Comparison of ENCODE assay signal across 1 cellular context in the genomic region with DNA sequence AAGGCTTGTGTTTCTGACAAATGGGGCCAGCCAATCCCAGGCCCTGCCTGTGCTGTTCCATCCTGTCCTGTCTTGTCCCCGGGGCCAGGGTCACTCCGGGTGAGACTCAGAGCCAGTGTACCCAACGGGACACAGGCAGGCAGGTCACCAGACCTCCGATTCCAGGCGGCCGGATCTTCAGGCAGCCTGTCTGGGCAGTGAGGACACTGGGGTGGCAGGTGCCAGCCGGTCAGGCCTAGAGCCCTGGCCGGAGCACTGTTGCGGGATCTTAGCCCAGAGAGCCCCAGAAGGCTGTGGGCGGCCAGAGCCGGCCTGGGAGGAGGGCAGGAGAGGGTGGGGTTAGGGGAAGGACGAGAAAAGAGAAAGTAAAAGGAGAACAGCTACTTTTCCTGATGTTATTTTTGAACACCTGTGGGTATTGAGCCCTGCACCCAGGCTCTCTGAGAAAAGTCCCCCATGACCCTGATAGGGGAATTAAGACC.
TF ChIP-seq lines count a peak whose summit lies in the region.

No MANE protein-coding gene starts in this region.

TF ChIP-seq in H1, 55 proteins besides CTCF, POLR2A, EP300 and RAD21:
- TF ChIP-seq SIX5 (IDR thresholded peaks at IDR 0.05; ENCODE audit: low read depth, low read length) (no peak), SUZ12 (IDR thresholded peaks at IDR 0.05; ENCODE audit: low read length) (no peak), TBP (IDR thresholded peaks at IDR 0.05; ENCODE audit: low read depth, low read length) (no peak), HDAC6 (IDR thresholded peaks at IDR 0.05; ENCODE audit: low read depth, low read length) (no peak), CBX5 (IDR thresholded peaks at IDR 0.05; ENCODE audit: low read depth, low read length) (no peak), PHF8 (conservative IDR thresholded peaks at IDR 0.05; ENCODE audit: low read depth, low read length) (no peak), CEBPB (IDR thresholded peaks at IDR 0.05; ENCODE audit: low read depth, low read length) (no peak), SP2 (IDR thresholded peaks at IDR 0.05; ENCODE audit: low read length) (no peak), RFX5 (IDR thresholded peaks at IDR 0.05; ENCODE audit: borderline replicate concordance, low read depth, low read length) (no peak), NRF1 (IDR thresholded peaks at IDR 0.05; ENCODE audit: low read depth, low read length) (no peak), ZNF274 (IDR thresholded peaks at IDR 0.05; ENCODE audit: borderline replicate concordance, extremely low read depth, low read length) (no peak), CTBP2 (IDR thresholded peaks at IDR 0.05; ENCODE audit: borderline replicate concordance, insufficient read depth, insufficient read length, low read length) (no peak), BRCA1 (IDR thresholded peaks at IDR 0.05; ENCODE audit: low read depth, low read length) (no peak), BACH1 (IDR thresholded peaks at IDR 0.05; ENCODE audit: low read length) (no peak), TCF12 (IDR thresholded peaks at IDR 0.05; ENCODE audit: low read depth, low read length) (no peak), TAF7 (optimal IDR thresholded peaks at IDR 0.05; ENCODE audit: borderline replicate concordance, low read depth, low read length) (no peak), EZH2 (IDR thresholded peaks at IDR 0.05; ENCODE audit: low read depth, low read length, severe bottlenecking) (no peak), RXRA (IDR thresholded peaks at IDR 0.05; ENCODE audit: insufficient read depth, low read depth, low read length) (no peak)
- TF ChIP-seq, protein P1, sequence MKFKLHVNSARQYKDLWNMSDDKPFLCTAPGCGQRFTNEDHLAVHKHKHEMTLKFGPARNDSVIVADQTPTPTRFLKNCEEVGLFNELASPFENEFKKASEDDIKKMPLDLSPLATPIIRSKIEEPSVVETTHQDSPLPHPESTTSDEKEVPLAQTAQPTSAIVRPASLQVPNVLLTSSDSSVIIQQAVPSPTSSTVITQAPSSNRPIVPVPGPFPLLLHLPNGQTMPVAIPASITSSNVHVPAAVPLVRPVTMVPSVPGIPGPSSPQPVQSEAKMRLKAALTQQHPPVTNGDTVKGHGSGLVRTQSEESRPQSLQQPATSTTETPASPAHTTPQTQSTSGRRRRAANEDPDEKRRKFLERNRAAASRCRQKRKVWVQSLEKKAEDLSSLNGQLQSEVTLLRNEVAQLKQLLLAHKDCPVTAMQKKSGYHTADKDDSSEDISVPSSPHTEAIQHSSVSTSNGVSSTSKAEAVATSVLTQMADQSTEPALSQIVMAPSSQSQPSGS (IDR thresholded peaks at IDR 0.05; ENCODE audit: low read length): no peak
- TF ChIP-seq, protein P2, sequence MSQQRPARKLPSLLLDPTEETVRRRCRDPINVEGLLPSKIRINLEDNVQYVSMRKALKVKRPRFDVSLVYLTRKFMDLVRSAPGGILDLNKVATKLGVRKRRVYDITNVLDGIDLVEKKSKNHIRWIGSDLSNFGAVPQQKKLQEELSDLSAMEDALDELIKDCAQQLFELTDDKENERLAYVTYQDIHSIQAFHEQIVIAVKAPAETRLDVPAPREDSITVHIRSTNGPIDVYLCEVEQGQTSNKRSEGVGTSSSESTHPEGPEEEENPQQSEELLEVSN (IDR thresholded peaks at IDR 0.05): no peak
